23 cellular contexts compared by ENCODE assay signal in the genomic region with DNA sequence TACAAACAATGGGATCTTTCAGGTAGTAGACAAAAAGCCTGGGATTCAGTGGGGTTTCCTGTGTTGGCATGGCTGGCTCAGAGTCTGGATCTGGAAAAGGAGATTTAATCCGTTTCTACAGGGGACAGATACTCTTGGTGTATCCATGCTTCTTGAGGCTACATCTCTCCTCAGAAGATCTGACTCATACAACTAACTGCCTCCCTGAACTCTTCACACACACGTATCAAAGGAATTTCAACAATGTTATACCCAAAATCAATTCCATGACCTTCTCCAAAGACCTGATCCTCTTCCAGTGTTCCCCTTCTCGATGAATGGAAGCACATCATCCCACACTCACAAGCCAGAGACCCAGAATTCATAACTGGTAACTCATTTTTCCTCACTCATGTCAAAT.
"Had no signal": no experiment of that assay in that cellular context is flagged by ENCODE, and none has a peak within 500 bp of the region (broad histone marks: within the 10 kb centered on the region; RNA-seq: fewer than 3 reads in every experiment).

No MANE protein-coding gene starts in this region.

- H3K4me3 Mint-ChIP-seq: activated CD4-positive, alpha-beta memory T cell treated with anti-CD3 and anti-CD28 coated beads, Interleukin-2, amount 10 ng/mL, durations not matched to agents 7 days and 5 days; activated CD4-positive, alpha-beta T cell treated with anti-CD3 and anti-CD28 coated beads for 36 hours; activated naive CD4-positive, alpha-beta T cell treated with anti-CD3 and anti-CD28 coated beads, Interleukin-2, amount 10 ng/mL, durations not matched to agents 7 days and 5 days; activated naive CD8-positive, alpha-beta T cell treated with anti-CD3 and anti-CD28 coated beads for 36 hours; activated T-cell treated with anti-CD3 and anti-CD28 coated beads, Interleukin-2, amount 50 U/mL, for 72 hours; T-helper 17 cell had no signal

- H3K27ac Mint-ChIP-seq: activated CD4-positive, alpha-beta memory T cell treated with anti-CD3 and anti-CD28 coated beads, Interleukin-2, amount 10 ng/mL, durations not matched to agents 7 days and 5 days; activated CD4-positive, alpha-beta T cell treated with anti-CD3 and anti-CD28 coated beads for 36 hours; activated naive CD4-positive, alpha-beta T cell treated with anti-CD3 and anti-CD28 coated beads, Interleukin-2, amount 10 ng/mL, durations not matched to agents 7 days and 5 days; activated naive CD8-positive, alpha-beta T cell treated with anti-CD3 and anti-CD28 coated beads for 36 hours; activated T-cell treated with anti-CD3 and anti-CD28 coated beads, Interleukin-2, amount 50 U/mL, for 72 hours; activated T-helper 2 cell treated with anti-CD3 and anti-CD28 coated beads, Interferon-gamma antibody, Interleukin-2, Interleukin-4, amounts not matched to agents 10 μg/mL and 5 μg/mL and 100 μg/mL, durations not matched to agents 14 hours and 24 hours and 36 hours; T-helper 17 cell had no signal

- DNase-seq: activated CD4-positive, alpha-beta memory T cell treated with anti-CD3 and anti-CD28 coated beads, Interleukin-2, amount 10 ng/mL, durations not matched to agents 7 days and 5 days; activated CD4-positive, alpha-beta T cell treated with anti-CD3 and anti-CD28 coated beads for 36 hours; activated CD4-positive, alpha-beta T cell treated with anti-CD3 and anti-CD28 coated beads, Interleukin-2, amount 50 U/mL, for 1 hour; activated CD4-positive, CD25-positive, alpha-beta regulatory T cell; activated CD8-positive, alpha-beta memory T cell treated with anti-CD3 and anti-CD28 coated beads, Interleukin-2, amount 50 U/mL, for 4 hours; activated gamma-delta T cell treated with Interleukin-2 at 50 U/mL for 16 hours; activated naive CD4-positive, alpha-beta T cell treated with anti-CD3 and anti-CD28 coated beads, Interleukin-2, amount 10 ng/mL, durations not matched to agents 7 days and 5 days; activated naive CD8-positive, alpha-beta T cell treated with anti-CD3 and anti-CD28 coated beads for 36 hours; activated T-cell treated with anti-CD3 and anti-CD28 coated beads, Interleukin-2, amount 50 U/mL, for 72 hours; cerebellar nuclear complex; Karpas-422; NCI-H1105 treated with DMSO at 0.1 percent for 48 hours; NCI-H1436 treated with DMSO at 0.1 percent for 48 hours; NCI-H187; NCI-H2081; NCI-H510A treated with DMSO at 0.1 percent for 48 hours; NCI-H69; SHP77; T-helper 17 cell; T1000 had no signal

- H3K27ac ChIP-seq: VCaP had no signal

- H3K4me1 Mint-ChIP-seq: activated CD4-positive, alpha-beta memory T cell treated with anti-CD3 and anti-CD28 coated beads, Interleukin-2, amount 10 ng/mL, durations not matched to agents 7 days and 5 days; activated CD4-positive, alpha-beta T cell treated with anti-CD3 and anti-CD28 coated beads for 36 hours; activated naive CD4-positive, alpha-beta T cell treated with anti-CD3 and anti-CD28 coated beads, Interleukin-2, amount 10 ng/mL, durations not matched to agents 7 days and 5 days; activated naive CD8-positive, alpha-beta T cell treated with anti-CD3 and anti-CD28 coated beads for 36 hours; T-helper 17 cell had no signal

- H3K9me3 Mint-ChIP-seq: activated naive CD4-positive, alpha-beta T cell treated with anti-CD3 and anti-CD28 coated beads, Interleukin-2, amount 10 ng/mL, durations not matched to agents 7 days and 5 days; activated naive CD8-positive, alpha-beta T cell treated with anti-CD3 and anti-CD28 coated beads for 36 hours had no signal

- FAIRE-seq: RCC 7860 had no signal

- H3K36me3 Mint-ChIP-seq: activated naive CD4-positive, alpha-beta T cell treated with anti-CD3 and anti-CD28 coated beads, Interleukin-2, amount 10 ng/mL, durations not matched to agents 7 days and 5 days; activated naive CD8-positive, alpha-beta T cell treated with anti-CD3 and anti-CD28 coated beads for 36 hours had no signal

- ATAC-seq: activated CD4-positive, alpha-beta T cell treated with anti-CD3 and anti-CD28 coated beads for 36 hours; activated T-cell treated with anti-CD3 and anti-CD28 coated beads, Interleukin-2, amount 50 U/mL, for 72 hours; T-helper 17 cell had no signal

- H3K27me3 Mint-ChIP-seq: activated CD4-positive, alpha-beta memory T cell treated with anti-CD3 and anti-CD28 coated beads, Interleukin-2, amount 10 ng/mL, durations not matched to agents 7 days and 5 days; activated CD4-positive, alpha-beta T cell treated with anti-CD3 and anti-CD28 coated beads for 36 hours; activated naive CD4-positive, alpha-beta T cell treated with anti-CD3 and anti-CD28 coated beads, Interleukin-2, amount 10 ng/mL, durations not matched to agents 7 days and 5 days; activated naive CD8-positive, alpha-beta T cell treated with anti-CD3 and anti-CD28 coated beads for 36 hours; T-helper 17 cell had no signal
